ENCODE assay signal across 27 cellular contexts in the genomic region with DNA sequence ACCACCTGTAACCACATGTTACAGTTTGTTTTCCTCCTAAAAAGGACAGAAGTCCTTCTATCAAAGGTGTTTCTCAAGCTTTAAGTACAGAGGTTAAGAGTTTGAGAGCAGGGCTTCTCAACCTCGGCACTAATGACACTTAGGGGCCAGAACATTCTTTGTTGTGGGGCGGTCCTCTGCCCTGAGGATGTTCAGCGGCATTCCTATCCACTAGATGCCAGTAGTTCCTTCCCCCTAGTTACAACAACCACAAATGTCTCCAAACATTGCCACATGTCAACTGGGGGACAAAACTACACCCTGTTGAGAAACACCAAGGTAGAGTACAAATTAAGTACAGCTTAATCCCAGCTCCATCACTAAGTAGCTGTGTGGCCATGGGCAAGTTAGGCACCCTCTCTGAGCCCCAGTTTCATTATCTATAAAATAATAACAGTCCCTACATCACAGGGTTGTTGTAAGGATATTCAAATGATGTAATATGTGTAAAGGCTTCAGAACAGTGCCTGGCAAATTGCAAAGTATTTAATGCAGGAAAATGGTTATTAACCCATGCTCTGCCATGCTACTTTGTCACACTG. TPM values are rescaled to one million over a fixed set of nuclear protein-coding genes. Genes with fewer than 3 reads are reported as not detected.
A peak's percentile ranks its signal among the peaks of the same experiment; 100 is the strongest.
DNase-seq lines count a peak whose midpoint lies in the region; ATAC-seq and TF ChIP-seq lines count a peak whose summit lies in the region.
"Had no signal": no experiment of that assay in that cellular context is flagged by ENCODE, and none has a peak within 500 bp of the region (broad histone marks: within the 10 kb centered on the region; RNA-seq: fewer than 3 reads in every experiment).

No MANE protein-coding gene starts in this region.

- H3K27ac Mint-ChIP-seq in activated CD4-positive, alpha-beta T cell treated with anti-CD3 and anti-CD28 coated beads, Interleukin-2, amount 10 ng/mL, durations not matched to agents 7 days and 5 days, result no peak overlapping the region
- H3K27ac Mint-ChIP-seq: activated T-cell treated with anti-CD3 and anti-CD28 coated beads, Interleukin-2, amount 50 U/mL, for 24 hours; CD4-positive, alpha-beta memory T cell; natural killer cell treated with Interleukin-12 subunit alpha and Interleukin-12 subunit beta and Interleukin-15 and Interleukin-18, amount 100 ng/mL, for 72 hours had no signal

- H3K27me3 ChIP-seq in H7 (ENCODE audit: control insufficient read depth, insufficient read depth, low read length) (no peaks in the 10 kb centered on the region), neutrophil (no peaks in the 10 kb centered on the region)
- H3K27me3 ChIP-seq: brain microvascular endothelial cell, colonic mucosa, esophagus squamous epithelium, gastrocnemius medialis, suprapubic skin had no signal

- H3K36me3 Mint-ChIP-seq in activated CD4-positive, alpha-beta T cell treated with anti-CD3 and anti-CD28 coated beads, Interleukin-2, amount 10 ng/mL, durations not matched to agents 7 days and 5 days (ENCODE audit: low read depth), result no peaks in the 10 kb centered on the region
- H3K36me3 Mint-ChIP-seq: CD4-positive, alpha-beta memory T cell; natural killer cell treated with Interleukin-12 subunit alpha and Interleukin-12 subunit beta and Interleukin-15 and Interleukin-18, amount 100 ng/mL, for 72 hours had no signal

- POLR2A ChIA-PET in activated CD4-positive, alpha-beta T cell treated with anti-CD3 and anti-CD28 coated beads, Interleukin-2, amount 10 ng/mL, durations not matched to agents 7 days and 5 days (lab: Charles Lee), result no interaction called here

- H3K4me3 Mint-ChIP-seq in activated CD4-positive, alpha-beta T cell treated with anti-CD3 and anti-CD28 coated beads, Interleukin-2, amount 10 ng/mL, durations not matched to agents 7 days and 5 days, result no peak overlapping the region
- H3K4me3 Mint-ChIP-seq: activated T-cell treated with anti-CD3 and anti-CD28 coated beads, Interleukin-2, amount 50 U/mL, for 24 hours; CD4-positive, alpha-beta memory T cell; natural killer cell treated with Interleukin-12 subunit alpha and Interleukin-12 subunit beta and Interleukin-15 and Interleukin-18, amount 100 ng/mL, for 72 hours; stimulated activated memory B cell treated with anti-CD40 and anti-IgM and Interleukin-4, amounts not matched to agents 10 μg/mL and 1 μg/mL and 100 μg/mL, for 72 hours had no signal

- peak; percentile 17 for DNase-seq in H7
- peak; percentile 80 for DNase-seq in NCI-H1417 treated with DMSO at 0.1 percent for 48 hours (lab: John Stamatoyannopoulos, UW)
- no peak for DNase-seq in left ventricle myocardium superior
- no peak for DNase-seq in activated CD4-positive, alpha-beta T cell treated with anti-CD3 and anti-CD28 coated beads for 4 hours
- no peak for DNase-seq in activated CD4-positive, alpha-beta T cell treated with anti-CD3 and anti-CD28 coated beads, Interleukin-2, amount 10 ng/mL, durations not matched to agents 7 days and 5 days
- no peak for DNase-seq in middle frontal gyrus (ENCODE audit: extremely low spot score, low spot score)
- DNase-seq: activated CD8-positive, alpha-beta memory T cell treated with anti-CD3 and anti-CD28 coated beads for 24 hours; activated T-cell treated with anti-CD3 and anti-CD28 coated beads, Interleukin-2, amount 50 U/mL, for 24 hours; brain microvascular endothelial cell; CD4-positive, alpha-beta memory T cell; colonic mucosa; DMS153; esophagus squamous epithelium; gastrocnemius medialis; GDM1; IMR-90; kidney glomerular epithelial cell; midbrain; NCI-H1694; SHP77 had no signal

- TF ChIP-seq CTCF in neutrophil (IDR thresholded peaks at IDR 0.05), result no peak

- H3K36me3 ChIP-seq in H7 (replicated peaks; ENCODE audit: control insufficient read depth, insufficient read depth, low read length) (no peaks in the 10 kb centered on the region), neutrophil (peaks cover 12% of the 10 kb centered on the region)
- H3K36me3 ChIP-seq: brain microvascular endothelial cell, colonic mucosa, esophagus squamous epithelium, gastrocnemius medialis, suprapubic skin had no signal

- peaks cover 18 to 37% of the 10 kb centered on the region in 2 experiments for H3K4me1 ChIP-seq in neutrophil (ENCODE audit: control insufficient read depth in 1 of 2, insufficient read depth in 1 of 2, low read depth in 1 of 2, low read length in 1 of 2)
- H3K4me1 ChIP-seq: esophagus squamous epithelium, gastrocnemius medialis, parathyroid adenoma, suprapubic skin had no signal

- no peaks in the 10 kb centered on the region for H3K9me3 Mint-ChIP-seq in activated CD4-positive, alpha-beta T cell treated with anti-CD3 and anti-CD28 coated beads, Interleukin-2, amount 10 ng/mL, durations not matched to agents 7 days and 5 days
- H3K9me3 Mint-ChIP-seq: activated T-cell treated with anti-CD3 and anti-CD28 coated beads, Interleukin-2, amount 50 U/mL, for 24 hours; CD4-positive, alpha-beta memory T cell; natural killer cell treated with Interleukin-12 subunit alpha and Interleukin-12 subunit beta and Interleukin-15 and Interleukin-18, amount 100 ng/mL, for 72 hours; stimulated activated memory B cell treated with anti-CD40 and anti-IgM and Interleukin-4, amounts not matched to agents 10 μg/mL and 1 μg/mL and 100 μg/mL, for 72 hours had no signal

- CTCF ChIA-PET in activated CD4-positive, alpha-beta T cell treated with anti-CD3 and anti-CD28 coated beads, Interleukin-2, amount 10 ng/mL, durations not matched to agents 7 days and 5 days (lab: Charles Lee), result no interaction called here

- intact Hi-C loops in left ventricle myocardium superior (cut with micrococcal nuclease), result no loop called here

- peak; percentile 36 for ATAC-seq in left ventricle myocardium superior
- ATAC-seq: activated CD4-positive, CD25-positive, alpha-beta regulatory T cell treated with anti-CD3 and anti-CD28 coated beads, Interleukin-2, amount 50 U/mL, for 24 hours; gastrocnemius medialis; natural killer cell treated with Interleukin-12 subunit alpha and Interleukin-12 subunit beta and Interleukin-15 and Interleukin-18, amount 100 ng/mL, for 72 hours; stimulated activated memory B cell treated with anti-CD40 and anti-IgM and Interleukin-4, amounts not matched to agents 10 μg/mL and 1 μg/mL and 100 μg/mL, for 72 hours had no signal

- H3K9me3 ChIP-seq in neutrophil, result no peaks in the 10 kb centered on the region
- H3K9me3 ChIP-seq: colonic mucosa, esophagus squamous epithelium, gastrocnemius medialis, suprapubic skin had no signal

- no peaks in the 10 kb centered on the region for H3K4me1 Mint-ChIP-seq in activated CD4-positive, alpha-beta T cell treated with anti-CD3 and anti-CD28 coated beads, Interleukin-2, amount 10 ng/mL, durations not matched to agents 7 days and 5 days
- H3K4me1 Mint-ChIP-seq: CD4-positive, alpha-beta memory T cell had no signal

- H3K4me3 ChIP-seq in H7 (ENCODE audit: insufficient read depth, low read depth, low read length) (no peak overlapping the region), neutrophil (ENCODE audit: low read depth in 1 of 2, low read length in 1 of 2) (no peak overlapping the region)
- H3K4me3 ChIP-seq: colonic mucosa, esophagus squamous epithelium, gastrocnemius medialis, suprapubic skin had no signal

- peaks cover 2% of the 10 kb centered on the region for H3K27me3 Mint-ChIP-seq in activated CD4-positive, alpha-beta T cell treated with anti-CD3 and anti-CD28 coated beads, Interleukin-2, amount 10 ng/mL, durations not matched to agents 7 days and 5 days
- H3K27me3 Mint-ChIP-seq: stimulated activated memory B cell treated with anti-CD40 and anti-IgM and Interleukin-4, amounts not matched to agents 10 μg/mL and 1 μg/mL and 100 μg/mL, for 72 hours had no signal

- peak overlapping the region; percentile 67 for H3K27ac ChIP-seq in neutrophil
- H3K27ac ChIP-seq: brain microvascular endothelial cell, colonic mucosa, esophagus squamous epithelium, gastrocnemius medialis, parathyroid adenoma, suprapubic skin had no signal

RNA-seq across cellular contexts. Expression of a gene that starts 44.6 kb away (rescaled TPM):
- total RNA-seq in H7 (2014; rRNA removed; shearing (Covaris generic)), result 1.8 and 2.4 TPM in 2 replicates
- 85.3 TPM for total RNA-seq in left ventricle myocardium superior
- total RNA-seq in activated CD4-positive, alpha-beta T cell treated with anti-CD3 and anti-CD28 coated beads, Interleukin-2, amount 10 ng/mL, durations not matched to agents 7 days and 5 days, result under 1 TPM; 0.73 to 0.77 TPM
- total RNA-seq: IMR-90, M059J had no signal

Comparison
In these comparisons a context has a peak if more than half of its experiments do, and no peak if none do; other contexts are left out.
1. DNase-seq: peak in H7 (single experiment) and NCI-H1417 treated with DMSO at 0.1 percent for 48 hours (single experiment); none in left ventricle myocardium superior (single experiment), activated CD4-positive, alpha-beta T cell treated with anti-CD3 and anti-CD28 coated beads for 4 hours (0 of 2), activated CD4-positive, alpha-beta T cell treated with anti-CD3 and anti-CD28 coated beads, Interleukin-2, amount 10 ng/mL, durations not matched to agents 7 days and 5 days (single experiment) and middle frontal gyrus (single experiment).
2. RNA of a gene that starts 44.6 kb away (total RNA-seq): 85.3 TPM in left ventricle myocardium superior (single experiment); 1.8 to 2.4 TPM in H7 and 0.73 to 0.77 TPM in activated CD4-positive, alpha-beta T cell treated with anti-CD3 and anti-CD28 coated beads, Interleukin-2, amount 10 ng/mL, durations not matched to agents 7 days and 5 days; every median in the first group is over 10 times any median in the second.